19 cellular contexts compared by ENCODE assay signal in genomic region chr11:134780486-134781155, GRCh38.
DNase-seq lines count a peak whose midpoint lies in the region; ATAC-seq and TF ChIP-seq lines count a peak whose summit lies in the region.
"Had no signal": no experiment of that assay in that cellular context is flagged by ENCODE, and none has a peak within 500 bp of the region (broad histone marks: within the 10 kb centered on the region; RNA-seq: fewer than 3 reads in every experiment).

No MANE protein-coding gene starts in this region.

- no peak overlapping the region for H3K27ac Mint-ChIP-seq in neural crest cell (ENCODE audit: unreplicated experiment)
- H3K27ac Mint-ChIP-seq in activated CD8-positive, alpha-beta T cell treated with anti-CD3 and anti-CD28 coated beads for 36 hours, result no peak overlapping the region

- ATAC-seq in heart right ventricle, result peak in 5 of 8 donors; percentile 41 to 75 (median 58)
- ATAC-seq in activated CD8-positive, alpha-beta T cell treated with anti-CD3 and anti-CD28 coated beads for 36 hours, result no peak
- ATAC-seq in GM19463 (IDR thresholded peaks at IDR 0.05; ENCODE audit: unreplicated experiment), result no peak
- ATAC-seq: PC-3 had no signal

- no peaks in the 10 kb centered on the region for H3K36me3 ChIP-seq in adipocyte (ENCODE audit: control insufficient read depth, insufficient read depth, low read length, severe bottlenecking)
- no peaks in the 10 kb centered on the region for H3K36me3 ChIP-seq in heart right ventricle

- H3K4me1 ChIP-seq in adipocyte (ENCODE audit: control insufficient read depth, insufficient read depth, low read length) (no peaks in the 10 kb centered on the region), heart right ventricle (peaks cover 0 to 3% (median 0%) of the 10 kb centered on the region in 9 donors)
- H3K4me1 ChIP-seq: Caco-2 had no signal

- H3K27me3 ChIP-seq in adipocyte (replicated peaks; ENCODE audit: control insufficient read depth, insufficient read depth, low read length), result peaks cover 4% of the 10 kb centered on the region
- H3K27me3 ChIP-seq in heart right ventricle, result peaks cover 0 to 25% (median 4%) of the 10 kb centered on the region in 7 donors

- peaks cover 5% of the 10 kb centered on the region for H3K27me3 Mint-ChIP-seq in neural crest cell (ENCODE audit: low read depth)
- H3K27me3 Mint-ChIP-seq in activated CD8-positive, alpha-beta T cell treated with anti-CD3 and anti-CD28 coated beads for 36 hours, result peaks cover 7% of the 10 kb centered on the region

- no peaks in the 10 kb centered on the region for H3K9me3 Mint-ChIP-seq in neural crest cell
- no peaks in the 10 kb centered on the region for H3K9me3 Mint-ChIP-seq in activated CD8-positive, alpha-beta T cell treated with anti-CD3 and anti-CD28 coated beads for 36 hours

- no peaks in the 10 kb centered on the region for H3K9me3 ChIP-seq in adipocyte (ENCODE audit: control insufficient read depth, low read length)
- no peaks in the 10 kb centered on the region for H3K9me3 ChIP-seq in heart right ventricle
- H3K9me3 ChIP-seq: Caco-2 had no signal

- H3K4me3 ChIP-seq in adipocyte (ENCODE audit: low read length) (no peak overlapping the region), heart right ventricle (no peak overlapping the region)

- H3K27ac ChIP-seq in heart right ventricle, result no peak overlapping the region
- H3K27ac ChIP-seq: RWPE1 had no signal

- no peak overlapping the region for H3K9ac ChIP-seq in adipocyte (ENCODE audit: low read length)

- TF ChIP-seq CTCF in heart right ventricle (IDR thresholded peaks at IDR 0.05) (no peak), neural crest cell (conservative IDR thresholded peaks at IDR 0.05) (peak; percentile 32)
- no peak for TF ChIP-seq CTCF in activated CD8-positive, alpha-beta T cell treated with anti-CD3 and anti-CD28 coated beads for 36 hours (IDR thresholded peaks at IDR 0.05)

- DNase-seq in HEK293T (ENCODE audit: extremely low spot score), result peak; percentile 21
- peak; percentile 1 for DNase-seq in adipocyte (ENCODE audit: low read depth)
- no peak for DNase-seq in heart right ventricle
- no peak for DNase-seq in neural crest cell (ENCODE audit: low read depth, low spot score)
- no peak for DNase-seq in activated CD8-positive, alpha-beta T cell treated with anti-CD3 and anti-CD28 coated beads for 36 hours
- DNase-seq in EL, result no peak
- no peak for DNase-seq in superior temporal gyrus (ENCODE audit: extremely low spot score)
- DNase-seq: C1 segment of cervical spinal cord, DMS153, H7, KBM-7, NCI-H1417 treated with DMSO at 0.1 percent for 48 hours, NCI-H1930, NCI-H2171, NCI-H774, PC-3 had no signal

- POLR2A ChIA-PET in HEK293T (lab: Yijun Ruan, JAX), result no interaction called here
- POLR2A ChIA-PET in activated CD8-positive, alpha-beta T cell treated with anti-CD3 and anti-CD28 coated beads for 36 hours (lab: Charles Lee), result no interaction called here

- intact Hi-C loops in heart right ventricle (cut with DNase I), result loop anchor here in 1 of 10 donors (5.0 kb wide), 1 partner anchor 1428 kb away; no protein-coding TSS in a partner anchor
- intact Hi-C loops in activated CD8-positive, alpha-beta T cell treated with anti-CD3 and anti-CD28 coated beads for 36 hours (cut with micrococcal nuclease), result no loop called here

- CTCF ChIA-PET in HEK293T (lab: Yijun Ruan, JAX), result interaction anchor here (0.7 kb wide), 1 partner anchor 13 kb away, joined by 3 read pairs; no protein-coding TSS in a partner anchor
- CTCF ChIA-PET in activated CD8-positive, alpha-beta T cell treated with anti-CD3 and anti-CD28 coated beads for 36 hours (lab: Charles Lee), result no interaction called here

- no peak overlapping the region for H3K4me3 Mint-ChIP-seq in neural crest cell
- no peak overlapping the region for H3K4me3 Mint-ChIP-seq in activated CD8-positive, alpha-beta T cell treated with anti-CD3 and anti-CD28 coated beads for 36 hours

- no peaks in the 10 kb centered on the region for H3K36me3 Mint-ChIP-seq in neural crest cell (ENCODE audit: low read depth)
- H3K36me3 Mint-ChIP-seq in activated CD8-positive, alpha-beta T cell treated with anti-CD3 and anti-CD28 coated beads for 36 hours (ENCODE audit: low read depth), result no peaks in the 10 kb centered on the region

- 54 to 66% methylated on average over 4 of the region's 4 CpGs for WGBS in heart right ventricle, 2 donors

- H3K4me1 Mint-ChIP-seq in neural crest cell, result peaks cover 8% of the 10 kb centered on the region
- H3K4me1 Mint-ChIP-seq in activated CD8-positive, alpha-beta T cell treated with anti-CD3 and anti-CD28 coated beads for 36 hours (ENCODE audit: low read depth), result no peaks in the 10 kb centered on the region

TF ChIP-seq in HEK293T, 16 proteins besides CTCF, POLR2A, EP300 and RAD21:
- TF ChIP-seq SP1 (IDR thresholded peaks at IDR 0.05), result no peak

Comparison
In these comparisons a context has a peak if more than half of its experiments do, and no peak if none do; other contexts are left out.
1. DNase-seq: peak in HEK293T (single experiment) and adipocyte (single experiment); none in heart right ventricle (0 of 2), neural crest cell (single experiment), activated CD8-positive, alpha-beta T cell treated with anti-CD3 and anti-CD28 coated beads for 36 hours (single experiment), EL (single experiment) and superior temporal gyrus (single experiment).
2. ATAC-seq: peak in heart right ventricle (5 of 8); none in activated CD8-positive, alpha-beta T cell treated with anti-CD3 and anti-CD28 coated beads for 36 hours (single experiment) and GM19463 (single experiment).